Comparison of ENCODE assay signal across 2 cellular contexts in the genomic region with DNA sequence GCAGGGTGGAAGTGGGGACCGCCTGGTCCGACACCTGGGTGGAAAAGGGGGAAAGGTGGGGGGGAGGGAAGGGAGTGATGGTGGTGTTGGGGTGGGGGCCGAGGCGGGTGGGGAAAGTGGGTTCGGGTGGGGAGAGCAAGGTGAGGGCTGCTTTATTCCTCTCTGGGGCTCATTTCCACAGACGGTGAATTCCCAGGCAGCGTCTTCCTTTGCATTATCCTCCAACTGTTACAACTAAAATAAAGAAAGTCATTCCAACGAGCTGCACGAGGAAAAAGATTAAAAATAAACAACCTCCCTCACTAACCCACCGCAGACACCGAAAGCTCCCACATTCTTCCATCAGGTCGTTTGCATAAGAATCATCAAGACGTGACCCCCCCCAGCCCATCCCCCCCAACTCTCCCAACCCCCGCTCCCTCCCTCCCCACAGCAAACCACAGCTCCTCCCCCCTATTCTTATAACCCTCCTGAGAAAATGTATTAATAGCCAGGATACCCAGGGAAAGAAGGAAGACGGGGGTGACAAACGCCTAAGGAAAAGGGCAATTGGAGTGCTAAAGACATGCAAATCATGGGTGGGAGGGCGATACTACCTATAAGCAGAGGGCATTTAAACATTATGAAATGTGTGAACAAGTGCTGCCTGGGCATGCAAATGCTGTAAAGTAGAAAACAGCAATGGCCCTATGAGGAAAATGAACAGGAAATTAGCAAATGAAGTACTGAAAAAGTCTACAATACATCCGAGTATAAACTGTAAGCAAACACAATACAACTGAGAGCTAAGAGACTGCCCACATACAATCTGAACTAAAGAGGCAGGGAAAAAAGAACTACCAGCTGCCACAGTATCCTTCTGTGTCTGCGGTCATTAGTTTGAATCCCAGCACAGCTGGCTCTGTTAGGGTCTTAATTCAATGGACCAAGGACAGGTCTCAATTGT.
TF ChIP-seq lines count a peak whose summit lies in the region.

No MANE protein-coding gene starts in this region.

TF ChIP-seq in HCT116, 20 proteins besides CTCF, POLR2A, EP300 and RAD21 (continued from another document):
- TF ChIP-seq EZH2phosphoT487 (IDR thresholded peaks at IDR 0.05; ENCODE audit: borderline replicate concordance): no peak
- TF ChIP-seq SRF (IDR thresholded peaks at IDR 0.05; ENCODE audit: low read depth): no peak
- no peak for TF ChIP-seq FOSL1 (IDR thresholded peaks at IDR 0.05; ENCODE audit: low read depth)
- TF ChIP-seq ELF1 (IDR thresholded peaks at IDR 0.05; ENCODE audit: borderline replicate concordance, low read depth): no peak
- TF ChIP-seq CEBPB (IDR thresholded peaks at IDR 0.05; ENCODE audit: low read depth): no peak
- TF ChIP-seq EZH2 (IDR thresholded peaks at IDR 0.05): no peak

TF ChIP-seq in K562, 482 proteins besides CTCF, POLR2A, EP300 and RAD21 (continued from another document):
- TF ChIP-seq, protein P1, sequence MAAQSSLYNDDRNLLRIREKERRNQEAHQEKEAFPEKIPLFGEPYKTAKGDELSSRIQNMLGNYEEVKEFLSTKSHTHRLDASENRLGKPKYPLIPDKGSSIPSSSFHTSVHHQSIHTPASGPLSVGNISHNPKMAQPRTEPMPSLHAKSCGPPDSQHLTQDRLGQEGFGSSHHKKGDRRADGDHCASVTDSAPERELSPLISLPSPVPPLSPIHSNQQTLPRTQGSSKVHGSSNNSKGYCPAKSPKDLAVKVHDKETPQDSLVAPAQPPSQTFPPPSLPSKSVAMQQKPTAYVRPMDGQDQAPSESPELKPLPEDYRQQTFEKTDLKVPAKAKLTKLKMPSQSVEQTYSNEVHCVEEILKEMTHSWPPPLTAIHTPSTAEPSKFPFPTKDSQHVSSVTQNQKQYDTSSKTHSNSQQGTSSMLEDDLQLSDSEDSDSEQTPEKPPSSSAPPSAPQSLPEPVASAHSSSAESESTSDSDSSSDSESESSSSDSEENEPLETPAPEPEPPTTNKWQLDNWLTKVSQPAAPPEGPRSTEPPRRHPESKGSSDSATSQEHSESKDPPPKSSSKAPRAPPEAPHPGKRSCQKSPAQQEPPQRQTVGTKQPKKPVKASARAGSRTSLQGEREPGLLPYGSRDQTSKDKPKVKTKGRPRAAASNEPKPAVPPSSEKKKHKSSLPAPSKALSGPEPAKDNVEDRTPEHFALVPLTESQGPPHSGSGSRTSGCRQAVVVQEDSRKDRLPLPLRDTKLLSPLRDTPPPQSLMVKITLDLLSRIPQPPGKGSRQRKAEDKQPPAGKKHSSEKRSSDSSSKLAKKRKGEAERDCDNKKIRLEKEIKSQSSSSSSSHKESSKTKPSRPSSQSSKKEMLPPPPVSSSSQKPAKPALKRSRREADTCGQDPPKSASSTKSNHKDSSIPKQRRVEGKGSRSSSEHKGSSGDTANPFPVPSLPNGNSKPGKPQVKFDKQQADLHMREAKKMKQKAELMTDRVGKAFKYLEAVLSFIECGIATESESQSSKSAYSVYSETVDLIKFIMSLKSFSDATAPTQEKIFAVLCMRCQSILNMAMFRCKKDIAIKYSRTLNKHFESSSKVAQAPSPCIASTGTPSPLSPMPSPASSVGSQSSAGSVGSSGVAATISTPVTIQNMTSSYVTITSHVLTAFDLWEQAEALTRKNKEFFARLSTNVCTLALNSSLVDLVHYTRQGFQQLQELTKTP (IDR thresholded peaks at IDR 0.05; ENCODE audit: low read depth in 1 of 2, partially characterized antibody in 2 of 2): no peak
- TF ChIP-seq TCF7 (IDR thresholded peaks at IDR 0.05; ENCODE audit: borderline replicate concordance): no peak
- TF ChIP-seq, protein P2, sequence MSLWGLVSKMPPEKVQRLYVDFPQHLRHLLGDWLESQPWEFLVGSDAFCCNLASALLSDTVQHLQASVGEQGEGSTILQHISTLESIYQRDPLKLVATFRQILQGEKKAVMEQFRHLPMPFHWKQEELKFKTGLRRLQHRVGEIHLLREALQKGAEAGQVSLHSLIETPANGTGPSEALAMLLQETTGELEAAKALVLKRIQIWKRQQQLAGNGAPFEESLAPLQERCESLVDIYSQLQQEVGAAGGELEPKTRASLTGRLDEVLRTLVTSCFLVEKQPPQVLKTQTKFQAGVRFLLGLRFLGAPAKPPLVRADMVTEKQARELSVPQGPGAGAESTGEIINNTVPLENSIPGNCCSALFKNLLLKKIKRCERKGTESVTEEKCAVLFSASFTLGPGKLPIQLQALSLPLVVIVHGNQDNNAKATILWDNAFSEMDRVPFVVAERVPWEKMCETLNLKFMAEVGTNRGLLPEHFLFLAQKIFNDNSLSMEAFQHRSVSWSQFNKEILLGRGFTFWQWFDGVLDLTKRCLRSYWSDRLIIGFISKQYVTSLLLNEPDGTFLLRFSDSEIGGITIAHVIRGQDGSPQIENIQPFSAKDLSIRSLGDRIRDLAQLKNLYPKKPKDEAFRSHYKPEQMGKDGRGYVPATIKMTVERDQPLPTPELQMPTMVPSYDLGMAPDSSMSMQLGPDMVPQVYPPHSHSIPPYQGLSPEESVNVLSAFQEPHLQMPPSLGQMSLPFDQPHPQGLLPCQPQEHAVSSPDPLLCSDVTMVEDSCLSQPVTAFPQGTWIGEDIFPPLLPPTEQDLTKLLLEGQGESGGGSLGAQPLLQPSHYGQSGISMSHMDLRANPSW (CRISPR knock-in tag; IDR thresholded peaks at IDR 0.05): no peak
